ENCODE assay signal across 11 cellular contexts in genomic region chr9:119802621-119803020, GRCh38.
A peak's percentile ranks its signal among the peaks of the same experiment; 100 is the strongest.
DNase-seq lines count a peak whose midpoint lies in the region; ATAC-seq lines count a peak whose summit lies in the region.
"Had no signal": no experiment of that assay in that cellular context is flagged by ENCODE, and none has a peak within 500 bp of the region (broad histone marks: within the 10 kb centered on the region; RNA-seq: fewer than 3 reads in every experiment).

No MANE protein-coding gene starts in this region.

- in situ Hi-C loops in HAP-1 (cut with MboI; ENCODE audit: low sequenced_read_pairs) = no loop called here

- H3K9me3 ChIP-seq in HAP-1 = no peaks in the 10 kb centered on the region

- H3K4me1 ChIP-seq in HAP-1 = no peaks in the 10 kb centered on the region

- H3K4me3 ChIP-seq in HAP-1 = no peak overlapping the region
- H3K4me3 ChIP-seq: coronary artery had no signal

- no peaks in the 10 kb centered on the region for H3K27me3 ChIP-seq in HAP-1 (ENCODE audit: low read depth)

- ATAC-seq in GM21723 (IDR thresholded peaks at IDR 0.05; ENCODE audit: unreplicated experiment) (no peak), HG02759 (IDR thresholded peaks at IDR 0.05; ENCODE audit: unreplicated experiment) (no peak), HG03457 (IDR thresholded peaks at IDR 0.05; ENCODE audit: unreplicated experiment) (no peak)

- H3K36me3 ChIP-seq in HAP-1 (replicated peaks) = no peaks in the 10 kb centered on the region

- DNase-seq in AG08395 (ENCODE audit: low spot score) = peak; percentile 86
- peak; percentile 8 for DNase-seq in HT1080 (ENCODE audit: low read depth)
- peak; percentile 32 for DNase-seq in epidermal melanocyte (ENCODE audit: insufficient read length, low spot score)
- peak; percentile 48 for DNase-seq in middle frontal gyrus (ENCODE audit: extremely low spot score, low spot score)
- no peak for DNase-seq in HAP-1 (ENCODE audit: low spot score in 2 of 2)
- DNase-seq: CD4-positive, alpha-beta T cell; Kasumi-1 had no signal

Comparison
In these comparisons a context has a peak if more than half of its experiments do, and no peak if none do; other contexts are left out.
1. DNase-seq: peak in AG08395 (single experiment), HT1080 (single experiment), epidermal melanocyte (single experiment) and middle frontal gyrus (single experiment); none in HAP-1 (0 of 2).